In the genomic region with DNA sequence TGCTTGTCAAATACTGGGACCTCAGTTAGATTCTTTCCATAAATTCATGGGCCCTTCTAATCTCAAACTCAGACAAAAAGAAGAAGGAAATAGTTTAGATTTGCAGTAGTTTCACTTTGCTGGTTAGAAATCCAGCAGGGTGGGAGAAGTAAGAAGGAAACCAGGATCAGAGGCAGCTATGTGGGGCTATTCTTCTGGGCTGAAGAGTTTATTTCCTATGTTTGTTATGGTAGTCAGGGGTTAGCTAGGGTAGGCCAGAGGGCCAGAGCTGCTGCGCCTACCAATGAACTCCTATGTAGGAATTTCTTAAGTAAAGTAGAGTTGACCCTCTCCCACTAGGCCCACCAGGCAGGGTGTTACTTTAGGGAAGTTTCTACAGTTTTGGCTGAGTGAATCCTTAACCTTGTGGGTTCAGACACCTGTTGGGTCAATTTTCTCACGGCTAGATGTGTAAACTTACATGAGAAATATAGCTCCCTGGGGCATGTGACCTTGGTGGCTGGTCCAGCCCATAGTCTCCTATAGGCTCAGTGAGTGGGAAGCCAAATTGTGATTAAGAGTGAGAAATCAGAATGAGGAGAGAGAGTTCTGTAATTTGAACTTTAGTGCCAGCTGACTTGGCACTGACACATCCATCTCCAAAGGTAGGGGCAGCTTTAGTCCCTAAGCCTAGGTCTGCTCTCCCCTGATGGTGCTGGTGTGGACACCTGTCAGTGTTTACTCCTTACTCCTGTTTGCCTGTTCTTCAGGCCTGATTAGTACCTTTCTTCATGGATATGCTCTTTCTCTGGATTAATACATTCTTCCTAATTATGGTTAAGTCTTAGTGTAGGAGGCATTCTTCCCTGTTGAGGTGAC, we compare ENCODE assay signal across 23 cellular contexts.
DNase-seq lines count a peak whose midpoint lies in the region; ATAC-seq, FAIRE-seq and TF ChIP-seq lines count a peak whose summit lies in the region.
"Had no signal": no experiment of that assay in that cellular context is flagged by ENCODE, and none has a peak within 500 bp of the region (broad histone marks: within the 10 kb centered on the region; RNA-seq: fewer than 3 reads in every experiment).

No MANE protein-coding gene starts in this region.

- FAIRE-seq in H54 (lab: Jason Lieb, UNC) = peak; percentile 68
- FAIRE-seq: D721Med had no signal

- H3K4me3 ChIP-seq in psoas muscle = no peak overlapping the region
- H3K4me3 ChIP-seq in vagina = no peak overlapping the region
- H3K4me3 ChIP-seq: tibial nerve had no signal

- H3K4me3 Mint-ChIP-seq in dendritic cell treated with granulocyte-macrophage colony-stimulating factor and Interleukin-4, amounts not matched to agents 40 ng/mL and 50 ng/mL, for 4 days = peak overlapping the region; percentile 66
- H3K4me3 Mint-ChIP-seq: activated B cell treated with CpG ODN at 0.5 μM for 24 hours; activated naive CD8-positive, alpha-beta T cell treated with anti-CD3 and anti-CD28 coated beads, Interleukin-2, amount 10 ng/mL, durations not matched to agents 7 days and 5 days; nephron had no signal

- H3K27ac ChIP-seq in psoas muscle (no peak overlapping the region), vagina (no peak overlapping the region)
- H3K27ac ChIP-seq: C4-2B, tibial nerve had no signal

- H3K4me1 ChIP-seq in psoas muscle = peaks cover 22% of the 10 kb centered on the region
- no peaks in the 10 kb centered on the region for H3K4me1 ChIP-seq in vagina

- H3K36me3 ChIP-seq in psoas muscle (ENCODE audit: insufficient read depth in 1 of 2, low read depth in 1 of 2) (peaks cover 0 to 4% of the 10 kb centered on the region in 2 donors), vagina (no peaks in the 10 kb centered on the region)
- H3K36me3 ChIP-seq: tibial nerve had no signal

- DNase-seq in CD1c-positive myeloid dendritic cell (ENCODE audit: extremely low spot score) = peak; percentile 18
- no peak for DNase-seq in H54 (ENCODE audit: insufficient read length, low spot score)
- DNase-seq in psoas muscle = no peak
- DNase-seq in vagina (ENCODE audit: extremely low spot score in 2 of 2) = no peak
- DNase-seq: activated B cell treated with CpG ODN at 0.5 μM for 24 hours; activated CD4-positive, alpha-beta T cell treated with anti-CD3 and anti-CD28 coated beads, Interleukin-2, amount 50 U/mL, for 48 hours; activated CD8-positive, alpha-beta memory T cell treated with anti-CD3 and anti-CD28 coated beads, Interleukin-2, amount 50 U/mL, for 48 hours; activated naive CD8-positive, alpha-beta T cell treated with anti-CD3 and anti-CD28 coated beads, Interleukin-2, amount 10 ng/mL, durations not matched to agents 7 days and 5 days; H7; MM.1S; NCI-H1694 treated with DMSO at 0.1 percent for 48 hours; NCI-H2171 treated with DMSO at 0.1 percent for 48 hours; NCI-H526; stimulated activated CD4-positive, alpha-beta T cell treated with anti-CD3 and anti-CD28 coated beads, Interleukin-2, amount 100 ng/mL, for 24 hours; stimulated activated naive CD4-positive, alpha-beta T cell treated with Interleukin-2 at 50 U/mL for 16 hours had no signal

- H3K9me3 ChIP-seq in psoas muscle (no peaks in the 10 kb centered on the region), vagina (no peaks in the 10 kb centered on the region)

- H3K27me3 Mint-ChIP-seq in dendritic cell treated with granulocyte-macrophage colony-stimulating factor and Interleukin-4, amounts not matched to agents 40 ng/mL and 50 ng/mL, for 4 days = no peaks in the 10 kb centered on the region
- H3K27me3 Mint-ChIP-seq: progenitor cell of endocrine pancreas had no signal

- H3K9me3 Mint-ChIP-seq in dendritic cell treated with granulocyte-macrophage colony-stimulating factor and Interleukin-4, amounts not matched to agents 40 ng/mL and 50 ng/mL, for 4 days = peaks cover 12% of the 10 kb centered on the region
- H3K9me3 Mint-ChIP-seq: activated B cell treated with CpG ODN at 0.5 μM for 24 hours; activated naive CD8-positive, alpha-beta T cell treated with anti-CD3 and anti-CD28 coated beads, Interleukin-2, amount 10 ng/mL, durations not matched to agents 7 days and 5 days had no signal

- WGBS in psoas muscle, 3 donors = 57 to 80% (median 69%) methylated on average over 2 of the region's 2 CpGs

- H3K27me3 ChIP-seq in psoas muscle (ENCODE audit: insufficient read depth in 3 of 3, low read length in 2 of 3) (no peaks in the 10 kb centered on the region), vagina (no peaks in the 10 kb centered on the region)
- H3K27me3 ChIP-seq: tibial nerve had no signal

- H3K36me3 Mint-ChIP-seq in dendritic cell treated with granulocyte-macrophage colony-stimulating factor and Interleukin-4, amounts not matched to agents 40 ng/mL and 50 ng/mL, for 4 days (ENCODE audit: low read depth) = peaks cover 23% of the 10 kb centered on the region
- H3K36me3 Mint-ChIP-seq: activated naive CD8-positive, alpha-beta T cell treated with anti-CD3 and anti-CD28 coated beads, Interleukin-2, amount 10 ng/mL, durations not matched to agents 7 days and 5 days had no signal

- H3K4me1 Mint-ChIP-seq in dendritic cell treated with granulocyte-macrophage colony-stimulating factor and Interleukin-4, amounts not matched to agents 40 ng/mL and 50 ng/mL, for 4 days (ENCODE audit: low read depth) = peaks cover 47% of the 10 kb centered on the region
- H3K4me1 Mint-ChIP-seq: activated B cell treated with CpG ODN at 0.5 μM for 24 hours; activated naive CD8-positive, alpha-beta T cell treated with anti-CD3 and anti-CD28 coated beads, Interleukin-2, amount 10 ng/mL, durations not matched to agents 7 days and 5 days had no signal

- H3K27ac Mint-ChIP-seq in dendritic cell treated with granulocyte-macrophage colony-stimulating factor and Interleukin-4, amounts not matched to agents 40 ng/mL and 50 ng/mL, for 4 days = peak overlapping the region; percentile 91
- H3K27ac Mint-ChIP-seq: activated B cell treated with CpG ODN at 0.5 μM for 24 hours; activated naive CD8-positive, alpha-beta T cell treated with anti-CD3 and anti-CD28 coated beads, Interleukin-2, amount 10 ng/mL, durations not matched to agents 7 days and 5 days; nephron; progenitor cell of endocrine pancreas had no signal

- TF ChIP-seq POLR2A in H54 (IDR thresholded peaks at IDR 0.05; ENCODE audit: low read depth, low read length) (no peak), vagina (IDR thresholded peaks at IDR 0.05) (no peak)

- intact Hi-C loops in dendritic cell treated with granulocyte-macrophage colony-stimulating factor and Interleukin-4, amounts not matched to agents 40 ng/mL and 50 ng/mL, for 4 days (cut with micrococcal nuclease) = no loop called here
- intact Hi-C loops in psoas muscle (cut with DNase I) = no loop called here
- intact Hi-C loops in vagina (cut with DNase I) = no loop called here

- ATAC-seq in psoas muscle (peak; percentile 25 to 53 (median 47)), GM21786 (IDR thresholded peaks at IDR 0.05; ENCODE audit: unreplicated experiment) (no peak), GM19328 (IDR thresholded peaks at IDR 0.05; ENCODE audit: unreplicated experiment) (no peak)

- no peak for TF ChIP-seq CTCF in psoas muscle (IDR thresholded peaks at IDR 0.05)
- no peak for TF ChIP-seq CTCF in vagina (IDR thresholded peaks at IDR 0.05)

Comparison
In these comparisons a context has a peak if more than half of its experiments do, and no peak if none do; other contexts are left out.
1. ATAC-seq: peak in psoas muscle (4 of 4); none in GM21786 (single experiment) and GM19328 (single experiment).